Comparison of ENCODE assay signal across 30 cellular contexts in the genomic region with DNA sequence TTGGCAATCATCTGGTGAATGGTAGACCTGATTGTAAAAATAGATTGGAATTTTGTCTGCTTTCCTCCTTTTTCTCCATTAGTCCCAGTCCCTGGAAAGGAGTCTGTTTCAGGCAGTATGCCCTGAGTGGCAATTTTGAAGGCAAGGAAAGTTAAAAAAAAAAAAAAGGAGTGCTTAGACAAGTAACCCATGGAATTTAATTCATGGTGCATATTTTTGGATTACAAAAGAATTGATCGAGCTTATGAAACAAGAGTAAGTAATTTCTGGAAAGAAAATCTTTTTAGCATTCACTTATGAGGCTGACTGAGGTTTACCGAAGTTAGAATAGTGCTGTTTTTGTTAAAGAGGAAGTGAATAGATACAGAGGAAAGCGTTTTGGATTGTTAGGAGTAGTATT. TPM values are rescaled to one million over a fixed set of nuclear protein-coding genes. Genes with fewer than 3 reads are reported as not detected.
"Had no signal": no experiment of that assay in that cellular context is flagged by ENCODE, and none has a peak within 500 bp of the region (broad histone marks: within the 10 kb centered on the region; RNA-seq: fewer than 3 reads in every experiment).

No MANE protein-coding gene starts in this region.

- H3K4me3 Mint-ChIP-seq: activated CD4-positive, alpha-beta memory T cell treated with anti-CD3 and anti-CD28 coated beads for 36 hours; activated CD4-positive, alpha-beta T cell treated with anti-CD3 and anti-CD28 coated beads for 36 hours; activated CD4-positive, alpha-beta T cell treated with anti-CD3 and anti-CD28 coated beads, Interleukin-2, amount 10 ng/mL, durations not matched to agents 24 days and 14 days; activated CD8-positive, alpha-beta T cell treated with anti-CD3 and anti-CD28 coated beads, Interleukin-2, amount 10 ng/mL, durations not matched to agents 7 days and 5 days; activated naive CD8-positive, alpha-beta T cell; activated T-cell treated with anti-CD3 and anti-CD28 coated beads, Interleukin-2, amount 50 U/mL, for 24 hours; activated T-cell treated with anti-CD3 and anti-CD28 coated beads, Interleukin-2, amount 50 U/mL, for 72 hours; brain; dendritic cell treated with granulocyte-macrophage colony-stimulating factor and Interleukin-4, amounts not matched to agents 40 ng/mL and 50 ng/mL, for 4 days; endodermal cell had no signal

- DNase-seq: activated CD4-positive, alpha-beta memory T cell treated with anti-CD3 and anti-CD28 coated beads for 36 hours; activated CD4-positive, alpha-beta T cell treated with anti-CD3 and anti-CD28 coated beads for 36 hours; activated CD4-positive, alpha-beta T cell treated with anti-CD3 and anti-CD28 coated beads, Interleukin-2, amount 10 ng/mL, durations not matched to agents 24 days and 14 days; activated CD4-positive, CD25-positive, alpha-beta regulatory T cell; activated CD4-positive, CD25-positive, alpha-beta regulatory T cell treated with anti-CD3 and anti-CD28 coated beads, Interleukin-2, amount 50 U/mL, for 72 hours; activated CD8-positive, alpha-beta memory T cell treated with anti-CD3 and anti-CD28 coated beads, Interleukin-2, amount 50 U/mL, for 48 hours; activated CD8-positive, alpha-beta T cell treated with anti-CD3 and anti-CD28 coated beads, Interleukin-2, amount 10 ng/mL, durations not matched to agents 7 days and 5 days; activated gamma-delta T cell; activated naive CD4-positive, alpha-beta T cell; activated naive CD4-positive, alpha-beta T cell treated with anti-CD3 and anti-CD28 coated beads, Interleukin-2, amount 50 U/mL, for 16 hours; activated T-cell treated with anti-CD3 and anti-CD28 coated beads for 4 hours; activated T-cell treated with anti-CD3 and anti-CD28 coated beads, Interleukin-2, amount 50 U/mL, for 24 hours; activated T-cell treated with anti-CD3 and anti-CD28 coated beads, Interleukin-2, amount 50 U/mL, for 72 hours; adrenal gland; amygdala; central memory CD4-positive, alpha-beta T cell; cerebellar nuclear complex; colonic mucosa; dorsolateral prefrontal cortex; effector memory CD4-positive, alpha-beta T cell; endodermal cell; heart right ventricle; T-helper 2 cell had no signal

- H3K36me3 Mint-ChIP-seq: activated CD4-positive, alpha-beta memory T cell treated with anti-CD3 and anti-CD28 coated beads for 36 hours; activated naive CD8-positive, alpha-beta T cell; brain had no signal

- H3K4me1 Mint-ChIP-seq: activated CD4-positive, alpha-beta T cell treated with anti-CD3 and anti-CD28 coated beads for 36 hours; activated CD4-positive, alpha-beta T cell treated with anti-CD3 and anti-CD28 coated beads, Interleukin-2, amount 10 ng/mL, durations not matched to agents 24 days and 14 days; endodermal cell had no signal

- H3K27ac Mint-ChIP-seq: activated CD4-positive, alpha-beta memory T cell treated with anti-CD3 and anti-CD28 coated beads for 36 hours; activated CD4-positive, alpha-beta T cell treated with anti-CD3 and anti-CD28 coated beads for 36 hours; activated CD4-positive, alpha-beta T cell treated with anti-CD3 and anti-CD28 coated beads, Interleukin-2, amount 10 ng/mL, durations not matched to agents 24 days and 14 days; activated CD8-positive, alpha-beta T cell treated with anti-CD3 and anti-CD28 coated beads, Interleukin-2, amount 10 ng/mL, durations not matched to agents 7 days and 5 days; activated naive CD8-positive, alpha-beta T cell; activated T-cell treated with anti-CD3 and anti-CD28 coated beads, Interleukin-2, amount 50 U/mL, for 24 hours; activated T-cell treated with anti-CD3 and anti-CD28 coated beads, Interleukin-2, amount 50 U/mL, for 72 hours; brain; dendritic cell treated with granulocyte-macrophage colony-stimulating factor and Interleukin-4, amounts not matched to agents 40 ng/mL and 50 ng/mL, for 4 days; endodermal cell had no signal

- ATAC-seq: activated CD4-positive, alpha-beta T cell treated with anti-CD3 and anti-CD28 coated beads for 36 hours; activated CD8-positive, alpha-beta T cell treated with anti-CD3 and anti-CD28 coated beads, Interleukin-2, amount 10 ng/mL, durations not matched to agents 7 days and 5 days; activated T-cell treated with anti-CD3 and anti-CD28 coated beads, Interleukin-2, amount 50 U/mL, for 72 hours; esophagus mucosa; gastroesophageal sphincter; heart right ventricle had no signal

- H3K9me3 Mint-ChIP-seq: activated CD4-positive, alpha-beta memory T cell treated with anti-CD3 and anti-CD28 coated beads for 36 hours; activated CD4-positive, alpha-beta T cell treated with anti-CD3 and anti-CD28 coated beads, Interleukin-2, amount 10 ng/mL, durations not matched to agents 24 days and 14 days; activated T-cell treated with anti-CD3 and anti-CD28 coated beads, Interleukin-2, amount 50 U/mL, for 24 hours; activated T-cell treated with anti-CD3 and anti-CD28 coated beads, Interleukin-2, amount 50 U/mL, for 72 hours; dendritic cell treated with granulocyte-macrophage colony-stimulating factor and Interleukin-4, amounts not matched to agents 40 ng/mL and 50 ng/mL, for 4 days; endodermal cell had no signal

- H3K27me3 Mint-ChIP-seq: dendritic cell treated with granulocyte-macrophage colony-stimulating factor and Interleukin-4, amounts not matched to agents 40 ng/mL and 50 ng/mL, for 4 days had no signal

RNA-seq across cellular contexts. Expression of a gene that starts 29.4 kb away (rescaled TPM):
- total RNA-seq: activated CD4-positive, alpha-beta T cell treated with anti-CD3 and anti-CD28 coated beads, Interleukin-2, amount 10 ng/mL, durations not matched to agents 24 days and 14 days; activated CD8-positive, alpha-beta memory T cell treated with anti-CD3 and anti-CD28 coated beads for 36 hours; activated CD8-positive, alpha-beta T cell treated with anti-CD3 and anti-CD28 coated beads, Interleukin-2, amount 10 ng/mL, durations not matched to agents 7 days and 5 days; T-helper 1 cell treated with Interleukin-12 subunit alpha and Interleukin-12 subunit beta and Interleukin-4 antibody, amounts not matched to agents 30 ng/mL and 1 ng/mL, for 36 hours had no signal
